8 cellular contexts compared by ENCODE assay signal in the genomic region with DNA sequence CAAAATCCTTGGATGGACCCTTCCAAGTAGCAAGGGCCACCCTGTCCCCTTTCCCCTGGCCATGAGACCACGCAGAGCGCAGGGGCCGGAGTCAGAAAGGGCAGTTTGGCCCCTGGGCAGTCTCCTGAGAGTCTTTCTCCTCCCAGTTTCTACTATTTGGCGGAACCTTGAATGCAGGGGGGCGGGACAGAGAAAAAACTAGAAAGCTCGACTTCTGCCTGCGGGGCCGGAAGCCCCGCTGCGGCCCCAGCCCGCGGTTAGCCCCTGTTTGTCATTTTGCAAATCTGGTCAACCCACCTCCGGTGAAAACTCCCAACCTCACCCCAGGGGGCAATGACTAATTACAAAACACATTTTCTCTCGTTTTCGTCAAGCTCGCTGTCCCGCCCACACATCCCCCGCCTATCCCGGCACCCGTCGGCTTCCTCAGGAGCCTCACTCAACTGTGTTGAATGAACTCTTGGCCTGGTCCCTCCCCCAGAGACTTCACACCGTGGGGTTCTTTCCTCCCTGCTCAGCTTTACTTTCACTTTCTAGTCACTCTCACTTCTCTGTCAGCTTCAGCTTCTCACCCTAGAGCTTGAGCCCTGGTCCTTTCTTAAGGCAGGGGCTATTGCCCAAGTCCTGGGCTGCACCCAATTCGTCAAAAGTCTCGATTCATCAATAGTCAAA.
A peak's percentile ranks its signal among the peaks of the same experiment; 100 is the strongest.
DNase-seq lines count a peak whose midpoint lies in the region; ATAC-seq and TF ChIP-seq lines count a peak whose summit lies in the region.

No MANE protein-coding gene starts in this region.

- peak; percentile 87 for DNase-seq in CMK (ENCODE audit: low read depth)
- DNase-seq in RWPE1 (ENCODE audit: low spot score), result peak; percentile 91
- DNase-seq in activated gamma-delta T cell treated with Interleukin-2 at 50 U/mL for 16 hours, result peak; percentile 95
- peak; percentile 95 for DNase-seq in foreskin melanocyte
- peak in 49 of 56 donors; percentile 14 to 85 (median 53) for DNase-seq in nucleus accumbens (lab: John Stamatoyannopoulos, UW)
- DNase-seq in substantia nigra (lab: John Stamatoyannopoulos, UW), result peak in 41 of 49 donors; percentile 18 to 78 (median 49)

- CTCF ChIA-PET in RWPE1 (lab: Yijun Ruan, JAX), result interaction anchor here (0.6 to 2.2 kb wide), 9 partner anchors 13 to 109 kb away, joined by 3 to 13 read pairs (median 3); no protein-coding TSS in a partner anchor

- POLR2A ChIA-PET in RWPE1 (lab: Yijun Ruan, JAX; ENCODE audit: low non-redundant PET), result interaction anchor here (1.0 to 1.3 kb wide), 2 partner anchors 61 to 62 kb away, joined by 3 to 6 read pairs; no protein-coding TSS in a partner anchor

- ATAC-seq in GM19397 (IDR thresholded peaks at IDR 0.05; ENCODE audit: unreplicated experiment) (peak; percentile 81), HG03521 (IDR thresholded peaks at IDR 0.05; ENCODE audit: unreplicated experiment) (peak; percentile 79)

- H3K27ac ChIP-seq in RWPE1 (peak overlapping the region; percentile 100), substantia nigra (ENCODE audit: low read depth, low read length, poor library complexity, severe bottlenecking) (peak overlapping the region; percentile 66)

- TF ChIP-seq CTCF in RWPE1 (conservative IDR thresholded peaks at IDR 0.05; ENCODE audit: low read depth), result no peak

Comparison
In these comparisons a context has a peak if more than half of its experiments do, and no peak if none do; other contexts are left out.
1. Peak in every context shown above with its lines: DNase-seq, ATAC-seq and H3K27ac ChIP-seq.